In genomic region chr12:13177896-13178295, GRCh38 we compare ENCODE assay signal across 19 cellular contexts.
"Had no signal": no experiment of that assay in that cellular context is flagged by ENCODE, and none has a peak within 500 bp of the region (broad histone marks: within the 10 kb centered on the region; RNA-seq: fewer than 3 reads in every experiment).

No MANE protein-coding gene starts in this region.

- H3K27ac Mint-ChIP-seq: activated naive CD4-positive, alpha-beta T cell treated with anti-CD3 and anti-CD28 coated beads for 36 hours; activated T-helper 2 cell treated with anti-CD3 and anti-CD28 coated beads, Interferon-gamma antibody, Interleukin-2, Interleukin-4, amounts not matched to agents 10 μg/mL and 5 μg/mL and 100 μg/mL, durations not matched to agents 14 hours and 24 hours and 36 hours; stimulated activated naive B cell treated with anti-CD40 and anti-IgM and Interleukin-4, amounts not matched to agents 10 μg/mL and 1 μg/mL and 100 μg/mL, for 72 hours had no signal

- H3K4me3 Mint-ChIP-seq: activated naive CD4-positive, alpha-beta T cell treated with anti-CD3 and anti-CD28 coated beads for 36 hours; stimulated activated naive B cell treated with anti-CD40 and anti-IgM and Interleukin-4, amounts not matched to agents 10 μg/mL and 1 μg/mL and 100 μg/mL, for 72 hours had no signal

- H3K27ac ChIP-seq: body of pancreas, colonic mucosa, neutrophil, VCaP had no signal

- H3K36me3 Mint-ChIP-seq: naive thymus-derived CD4-positive, alpha-beta T cell had no signal

- H3K27me3 ChIP-seq: body of pancreas, colonic mucosa, gastrocnemius medialis, heart left ventricle, upper lobe of left lung had no signal

- ATAC-seq: body of pancreas; gastrocnemius medialis; mucosa of descending colon; naive thymus-derived CD4-positive, alpha-beta T cell; stimulated activated naive B cell treated with anti-CD40 and anti-IgM and Interleukin-4, amounts not matched to agents 10 μg/mL and 1 μg/mL and 100 μg/mL, for 72 hours had no signal

- H3K4me3 ChIP-seq: body of pancreas, colonic mucosa, gastrocnemius medialis, heart left ventricle, mucosa of descending colon, upper lobe of left lung had no signal

- H3K9me3 ChIP-seq: body of pancreas, colonic mucosa, gastrocnemius medialis, heart left ventricle, mucosa of descending colon, neutrophil, upper lobe of left lung had no signal

- H3K36me3 ChIP-seq: colonic mucosa, gastrocnemius medialis, heart left ventricle, neutrophil, upper lobe of left lung had no signal

- DNase-seq: activated CD4-positive, alpha-beta T cell treated with anti-CD3 and anti-CD28 coated beads for 1 hour; activated CD4-positive, alpha-beta T cell treated with anti-CD3 and anti-CD28 coated beads, Interleukin-2, amount 50 U/mL, for 48 hours; activated naive CD4-positive, alpha-beta T cell treated with anti-CD3 and anti-CD28 coated beads for 36 hours; amygdala; body of pancreas; central memory CD4-positive, alpha-beta T cell; gastrocnemius medialis; heart left ventricle; mucosa of descending colon; naive thymus-derived CD4-positive, alpha-beta T cell; posterior cingulate gyrus; retina; stimulated activated CD4-positive, alpha-beta T cell treated with anti-CD3 and anti-CD28 coated beads, Interleukin-2, amount 100 ng/mL, for 48 hours; stimulated activated naive B cell treated with anti-CD40 and anti-IgM and Interleukin-4, amounts not matched to agents 10 μg/mL and 1 μg/mL and 100 μg/mL, for 72 hours; upper lobe of left lung had no signal

- H3K9me3 Mint-ChIP-seq: activated naive CD4-positive, alpha-beta T cell treated with anti-CD3 and anti-CD28 coated beads for 36 hours; activated T-helper 2 cell treated with anti-CD3 and anti-CD28 coated beads, Interferon-gamma antibody, Interleukin-2, Interleukin-4, amounts not matched to agents 10 μg/mL and 5 μg/mL and 100 μg/mL, durations not matched to agents 14 hours and 24 hours and 36 hours; naive thymus-derived CD4-positive, alpha-beta T cell; stimulated activated naive B cell treated with anti-CD40 and anti-IgM and Interleukin-4, amounts not matched to agents 10 μg/mL and 1 μg/mL and 100 μg/mL, for 72 hours had no signal
